In the genomic region with DNA sequence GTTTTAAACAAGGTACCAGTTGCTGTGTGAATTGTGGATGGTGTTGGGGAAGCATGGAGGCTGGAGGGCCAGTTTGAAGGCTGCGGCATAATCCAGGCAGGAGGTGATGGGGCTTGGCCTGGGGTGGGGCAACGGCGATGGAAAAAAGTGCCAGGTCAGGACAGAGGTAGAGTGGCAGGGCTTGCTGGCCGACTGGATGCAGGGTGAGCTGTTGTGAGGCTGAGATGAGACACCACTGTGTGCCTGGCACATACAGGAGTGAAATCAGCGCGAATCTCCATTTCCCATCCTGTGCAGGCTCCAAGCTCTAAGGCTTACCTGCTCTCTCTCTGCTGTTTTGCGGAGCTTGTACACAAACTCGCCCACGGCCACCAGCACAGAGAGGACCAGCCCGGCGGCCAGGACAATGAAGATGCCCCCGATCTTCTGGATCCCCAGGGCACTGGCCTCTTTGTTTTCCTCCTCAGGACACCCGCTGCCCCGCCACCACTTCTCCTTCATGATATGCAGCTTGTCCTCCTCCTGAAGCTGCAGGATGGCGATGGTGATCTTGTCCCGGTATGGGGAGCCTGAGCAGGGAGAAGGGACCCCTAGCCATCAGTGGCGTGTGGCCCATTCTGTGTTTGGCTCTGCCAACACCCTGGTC, we compare ENCODE assay signal across 15 cellular contexts.
DNase-seq lines count a peak whose midpoint lies in the region; ATAC-seq, FAIRE-seq and TF ChIP-seq lines count a peak whose summit lies in the region.
"Had no signal": no experiment of that assay in that cellular context is flagged by ENCODE, and none has a peak within 500 bp of the region (broad histone marks: within the 10 kb centered on the region; RNA-seq: fewer than 3 reads in every experiment).

No MANE protein-coding gene starts in this region.

- H3K4me1 ChIP-seq in kidney (ENCODE audit: control insufficient read depth in 1 of 2, insufficient read depth in 1 of 2, low read depth in 1 of 2, low read length in 2 of 2), result no peaks in the 10 kb centered on the region

- DNase-seq in WTC11 (ENCODE audit: low spot score) (no peak), chondrocyte (ENCODE audit: low spot score) (peak; percentile 58), kidney (peak; percentile 57), HPDE6-E6E7 (ENCODE audit: extremely low spot score) (no peak), Right ventricle myocardium inferior (ENCODE audit: missing footprints) (no peak), NCI-H2196 treated with DMSO at 0.1 percent for 48 hours (lab: John Stamatoyannopoulos, UW; ENCODE audit: unreplicated experiment) (no peak)
- DNase-seq: Calu3; CD8-positive, alpha-beta T cell; DMS79 treated with DMSO at 0.1 percent for 48 hours; GF-D8; HCEC 1CT had no signal

- ATAC-seq in WTC11 (no peak), Right ventricle myocardium inferior (no peak), HG02981 (IDR thresholded peaks at IDR 0.05; ENCODE audit: unreplicated experiment) (no peak)
- ATAC-seq: CD8-positive, alpha-beta T cell; GM12878 had no signal

- no peak for FAIRE-seq in kidney (lab: Jason Lieb, UNC)
- FAIRE-seq: GM12878 had no signal

- H3K9me3 ChIP-seq in kidney (ENCODE audit: control insufficient read depth in 1 of 2, low read length in 2 of 2), result no peaks in the 10 kb centered on the region
- H3K9me3 ChIP-seq: BLaER1 treated with 17β-estradiol and CSF1 and Interleukin-3, amounts not matched to agents 10 nM and 100 nM had no signal

- no peak overlapping the region for H3K4me3 Mint-ChIP-seq in WTC11
- no peak overlapping the region for H3K4me3 Mint-ChIP-seq in chondrocyte (ENCODE audit: unreplicated experiment)
- H3K4me3 Mint-ChIP-seq: B cell; CD8-positive, alpha-beta T cell had no signal

- no peak overlapping the region for H3K4me3 ChIP-seq in kidney (ENCODE audit: low read length in 2 of 2)
- H3K4me3 ChIP-seq: BLaER1 treated with 17β-estradiol and CSF1 and Interleukin-3, amounts not matched to agents 10 nM and 100 nM; GM12878 had no signal

- no peak overlapping the region for H3K27ac ChIP-seq in kidney (ENCODE audit: low read depth in 2 of 2, low read length in 2 of 2)
- H3K27ac ChIP-seq: BLaER1 treated with 17β-estradiol and CSF1 and Interleukin-3, amounts not matched to agents 10 nM and 100 nM had no signal

- H3K9me3 Mint-ChIP-seq in WTC11, result peaks cover 5% of the 10 kb centered on the region; the same call in 1 of the 2 replicates
- no peaks in the 10 kb centered on the region for H3K9me3 Mint-ChIP-seq in chondrocyte (ENCODE audit: low read depth)
- H3K9me3 Mint-ChIP-seq: CD8-positive, alpha-beta T cell had no signal

- CTCF ChIA-PET in WTC11 (lab: Charles Lee), result interaction anchor here (0.8 kb wide), 1 partner anchor 59 kb away, joined by 3 read pairs; no protein-coding TSS in a partner anchor

- peaks cover 27% of the 10 kb centered on the region for H3K4me1 Mint-ChIP-seq in WTC11
- H3K4me1 Mint-ChIP-seq in chondrocyte (ENCODE audit: low read depth), result no peaks in the 10 kb centered on the region
- H3K4me1 Mint-ChIP-seq: B cell had no signal

- H3K36me3 Mint-ChIP-seq in WTC11 (no peaks in the 10 kb centered on the region), chondrocyte (ENCODE audit: low read depth) (no peaks in the 10 kb centered on the region)
- H3K36me3 Mint-ChIP-seq: CD8-positive, alpha-beta T cell had no signal

- POLR2A ChIA-PET in WTC11 (lab: Charles Lee), result no interaction called here

- intact Hi-C loops in kidney (cut with DNase I) (no loop called here), Right ventricle myocardium inferior (cut with DNase I) (no loop called here)

- H3K27me3 Mint-ChIP-seq in WTC11 (ENCODE audit: low read depth) (no peaks in the 10 kb centered on the region; the same call in 1 of the 2 replicates), chondrocyte (ENCODE audit: low read depth) (peaks cover 8% of the 10 kb centered on the region)
- H3K27me3 Mint-ChIP-seq: B cell had no signal

- H3K27ac Mint-ChIP-seq in WTC11 (0 out of 2 replicates have a peak overlapping the region, but pooled peaks have one; percentile 70), chondrocyte (ENCODE audit: unreplicated experiment) (no peak overlapping the region)
- H3K27ac Mint-ChIP-seq: B cell; CD8-positive, alpha-beta T cell had no signal

- H3K36me3 ChIP-seq in kidney (ENCODE audit: control insufficient read depth in 1 of 2, insufficient read depth in 2 of 2, low read length in 2 of 2), result no peaks in the 10 kb centered on the region
- H3K36me3 ChIP-seq: BLaER1 treated with 17β-estradiol and CSF1 and Interleukin-3, amounts not matched to agents 10 nM and 100 nM had no signal

- no peak overlapping the region for H3K9ac ChIP-seq in kidney (ENCODE audit: low read length in 2 of 2)
- H3K9ac ChIP-seq: BLaER1 treated with 17β-estradiol and CSF1 and Interleukin-3, amounts not matched to agents 10 nM and 100 nM had no signal

- no peak for TF ChIP-seq CTCF in WTC11 (IDR thresholded peaks at IDR 0.05)
- TF ChIP-seq CTCF in chondrocyte (IDR thresholded peaks at IDR 0.05), result no peak
- no peak for TF ChIP-seq CTCF in kidney (IDR thresholded peaks at IDR 0.05; ENCODE audit: borderline replicate concordance, extremely low read depth, insufficient read depth)

TF ChIP-seq in WTC11, 78 proteins besides CTCF, POLR2A, EP300 and RAD21:
- TF ChIP-seq ZNF317 (CRISPR knock-in tag; IDR thresholded peaks at IDR 0.05; ENCODE audit: borderline replicate concordance, low read depth) (no peak), SMAD3 (CRISPR knock-in tag; IDR thresholded peaks at IDR 0.05; ENCODE audit: borderline replicate concordance) (0 out of 2 replicates have a peak, but pooled peaks have one; percentile 18)

Comparison
In these comparisons a context has a peak if more than half of its experiments do, and no peak if none do; other contexts are left out.
1. DNase-seq: peak in chondrocyte (single experiment) and kidney (single experiment); none in WTC11 (single experiment), HPDE6-E6E7 (single experiment), Right ventricle myocardium inferior (single experiment) and NCI-H2196 treated with DMSO at 0.1 percent for 48 hours (single experiment).